1 cellular context compared by ENCODE assay signal in the genomic region with DNA sequence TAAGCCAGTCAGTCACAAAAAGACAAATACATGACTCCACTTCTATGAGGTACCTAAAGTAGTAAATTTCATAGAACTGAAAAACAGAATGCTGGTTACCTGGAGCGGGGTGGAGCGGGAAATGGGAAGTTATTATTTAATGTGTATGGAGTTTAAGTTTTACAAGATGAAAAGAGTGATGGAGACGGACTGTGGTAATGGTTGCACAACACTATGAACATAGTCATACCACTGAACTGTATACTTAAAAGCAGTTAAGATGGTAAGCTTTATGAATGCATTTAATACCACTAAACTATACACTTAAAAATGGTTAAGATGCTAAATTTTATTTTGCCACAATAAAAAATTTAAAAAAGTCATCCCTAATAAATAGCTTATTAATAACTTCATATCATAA.
TF ChIP-seq lines count a peak whose summit lies in the region.

No MANE protein-coding gene starts in this region.

TF ChIP-seq in WTC11, 78 proteins besides CTCF, POLR2A, EP300 and RAD21:
- TF ChIP-seq ZNF532 (CRISPR knock-in tag; IDR thresholded peaks at IDR 0.05; ENCODE audit: borderline replicate concordance) (no peak), GRHL2 (CRISPR knock-in tag; IDR thresholded peaks at IDR 0.05; ENCODE audit: insufficient replicate concordance, severe bottlenecking) (no peak), IRF1 (CRISPR knock-in tag; IDR thresholded peaks at IDR 0.05) (no peak), ZSCAN18 (CRISPR knock-in tag; IDR thresholded peaks at IDR 0.05) (no peak), RELA (CRISPR knock-in tag; IDR thresholded peaks at IDR 0.05; ENCODE audit: borderline replicate concordance) (no peak), IRF2 (CRISPR knock-in tag; IDR thresholded peaks at IDR 0.05; ENCODE audit: borderline replicate concordance, low read depth) (no peak), ATF1 (CRISPR knock-in tag; IDR thresholded peaks at IDR 0.05) (no peak), TCF7 (CRISPR knock-in tag; IDR thresholded peaks at IDR 0.05; ENCODE audit: low read depth) (no peak), SP1 (CRISPR knock-in tag; conservative IDR thresholded peaks at IDR 0.05) (no peak), MXD4 (CRISPR knock-in tag; IDR thresholded peaks at IDR 0.05; ENCODE audit: borderline replicate concordance) (no peak), ZBTB43 (CRISPR knock-in tag; IDR thresholded peaks at IDR 0.05) (no peak), NFYB (CRISPR knock-in tag; conservative IDR thresholded peaks at IDR 0.05; ENCODE audit: low read depth) (no peak), AR (CRISPR knock-in tag; IDR thresholded peaks at IDR 0.05) (no peak), TEAD4 (CRISPR knock-in tag; IDR thresholded peaks at IDR 0.05) (no peak), KAT7 (CRISPR knock-in tag; IDR thresholded peaks at IDR 0.05; ENCODE audit: borderline replicate concordance) (no peak), SOX15 (CRISPR knock-in tag; IDR thresholded peaks at IDR 0.05) (no peak)
- TF ChIP-seq, protein P1, sequence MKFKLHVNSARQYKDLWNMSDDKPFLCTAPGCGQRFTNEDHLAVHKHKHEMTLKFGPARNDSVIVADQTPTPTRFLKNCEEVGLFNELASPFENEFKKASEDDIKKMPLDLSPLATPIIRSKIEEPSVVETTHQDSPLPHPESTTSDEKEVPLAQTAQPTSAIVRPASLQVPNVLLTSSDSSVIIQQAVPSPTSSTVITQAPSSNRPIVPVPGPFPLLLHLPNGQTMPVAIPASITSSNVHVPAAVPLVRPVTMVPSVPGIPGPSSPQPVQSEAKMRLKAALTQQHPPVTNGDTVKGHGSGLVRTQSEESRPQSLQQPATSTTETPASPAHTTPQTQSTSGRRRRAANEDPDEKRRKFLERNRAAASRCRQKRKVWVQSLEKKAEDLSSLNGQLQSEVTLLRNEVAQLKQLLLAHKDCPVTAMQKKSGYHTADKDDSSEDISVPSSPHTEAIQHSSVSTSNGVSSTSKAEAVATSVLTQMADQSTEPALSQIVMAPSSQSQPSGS (CRISPR knock-in tag; IDR thresholded peaks at IDR 0.05; ENCODE audit: borderline replicate concordance, low read depth) = no peak
- TF ChIP-seq, protein P2, sequence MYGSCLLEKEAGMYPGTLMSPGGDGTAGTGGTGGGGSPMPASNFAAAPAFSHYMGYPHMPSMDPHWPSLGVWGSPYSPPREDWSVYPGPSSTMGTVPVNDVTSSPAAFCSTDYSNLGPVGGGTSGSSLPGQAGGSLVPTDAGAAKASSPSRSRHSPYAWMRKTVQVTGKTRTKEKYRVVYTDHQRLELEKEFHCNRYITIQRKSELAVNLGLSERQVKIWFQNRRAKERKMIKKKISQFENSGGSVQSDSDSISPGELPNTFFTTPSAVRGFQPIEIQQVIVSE (CRISPR knock-in tag; IDR thresholded peaks at IDR 0.05; ENCODE audit: borderline replicate concordance) = no peak
- TF ChIP-seq, protein P3, sequence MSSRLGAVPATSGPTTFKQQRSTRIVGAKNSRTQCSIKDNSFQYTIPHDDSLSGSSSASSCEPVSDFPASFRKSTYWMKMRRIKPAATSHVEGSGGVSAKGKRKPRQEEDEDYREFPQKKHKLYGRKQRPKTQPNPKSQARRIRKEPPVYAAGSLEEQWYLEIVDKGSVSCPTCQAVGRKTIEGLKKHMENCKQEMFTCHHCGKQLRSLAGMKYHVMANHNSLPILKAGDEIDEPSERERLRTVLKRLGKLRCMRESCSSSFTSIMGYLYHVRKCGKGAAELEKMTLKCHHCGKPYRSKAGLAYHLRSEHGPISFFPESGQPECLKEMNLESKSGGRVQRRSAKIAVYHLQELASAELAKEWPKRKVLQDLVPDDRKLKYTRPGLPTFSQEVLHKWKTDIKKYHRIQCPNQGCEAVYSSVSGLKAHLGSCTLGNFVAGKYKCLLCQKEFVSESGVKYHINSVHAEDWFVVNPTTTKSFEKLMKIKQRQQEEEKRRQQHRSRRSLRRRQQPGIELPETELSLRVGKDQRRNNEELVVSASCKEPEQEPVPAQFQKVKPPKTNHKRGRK (CRISPR knock-in tag; IDR thresholded peaks at IDR 0.05; ENCODE audit: borderline replicate concordance) = no peak
